Comparison of ENCODE assay signal across 10 cellular contexts in genomic region chr3:184567924-184568590, GRCh38. TPM values are rescaled to one million over a fixed set of nuclear protein-coding genes. Genes with fewer than 3 reads are reported as not detected.
DNase-seq lines count a peak whose midpoint lies in the region; ATAC-seq and TF ChIP-seq lines count a peak whose summit lies in the region.
"Had no signal": no experiment of that assay in that cellular context is flagged by ENCODE, and none has a peak within 500 bp of the region (broad histone marks: within the 10 kb centered on the region; RNA-seq: fewer than 3 reads in every experiment).

No MANE protein-coding gene starts in this region.

- peaks cover 33% of the 10 kb centered on the region for H3K79me2 ChIP-seq in trophoblast cell (ENCODE audit: control insufficient read depth, insufficient read depth, low read length, poor library complexity)

- WGBS in trophoblast cell (ENCODE audit: extremely low coverage, insufficient coverage, insufficient read length): no CpG with 5 or more reads among the region's 17 CpGs

- H3K27ac Mint-ChIP-seq in CD8-positive, alpha-beta T cell: no peak overlapping the region
- no peak overlapping the region for H3K27ac Mint-ChIP-seq in activated T-helper 1 cell treated with anti-CD3 and anti-CD28 coated beads, Interleukin-12 subunit alpha, Interleukin-12 subunit beta, Interleukin-2, Interleukin-4 antibody, amounts not matched to agents 30 ng/mL and 10 ng/mL and 1 ng/mL, durations not matched to agents 14 hours and 24 hours and 36 hours
- H3K27ac Mint-ChIP-seq: activated CD4-positive, alpha-beta T cell treated with anti-CD3 and anti-CD28 coated beads, Interleukin-2, amount 10 ng/mL, durations not matched to agents 24 days and 14 days had no signal

- no peak for DNase-seq in CD8-positive, alpha-beta T cell
- DNase-seq in SJSA1 (ENCODE audit: low read depth in 1 of 2, low spot score in 2 of 2): no peak
- no peak for DNase-seq in foreskin keratinocyte
- no peak for DNase-seq in trophoblast cell
- no peak for DNase-seq in NCI-H146 treated with DMSO at 0.1 percent for 48 hours (lab: John Stamatoyannopoulos, UW; ENCODE audit: unreplicated experiment)
- no peak for DNase-seq in activated T-helper 1 cell treated with anti-CD3 and anti-CD28 coated beads, Interleukin-12 subunit alpha, Interleukin-12 subunit beta, Interleukin-2, Interleukin-4 antibody, amounts not matched to agents 30 ng/mL and 10 ng/mL and 1 ng/mL, durations not matched to agents 14 hours and 24 hours and 36 hours (ENCODE audit: low spot score)
- no peak for DNase-seq in posterior vena cava (ENCODE audit: low spot score)
- DNase-seq: effector memory CD4-positive, alpha-beta T cell had no signal

- peak overlapping the region; percentile 89 for H4K91ac ChIP-seq in trophoblast cell (ENCODE audit: low read depth, low read length)

- intact Hi-C loops in CD8-positive, alpha-beta T cell (cut with DNase I, micrococcal nuclease): no loop called here
- intact Hi-C loops in activated T-helper 1 cell treated with anti-CD3 and anti-CD28 coated beads, Interleukin-12 subunit alpha, Interleukin-12 subunit beta, Interleukin-2, Interleukin-4 antibody, amounts not matched to agents 30 ng/mL and 10 ng/mL and 1 ng/mL, durations not matched to agents 14 hours and 24 hours and 36 hours (cut with micrococcal nuclease): loop anchor here (2.0 kb wide), 1 partner anchor 145 kb away; the partner anchor contains the start of gene MAGEF1
- intact Hi-C loops in posterior vena cava (cut with DNase I): loop anchor here in 1 of 2 donors (5.0 kb wide), 1 partner anchor 149 kb away; no protein-coding TSS in a partner anchor

- peak overlapping the region; percentile 71 for H3K4ac ChIP-seq in trophoblast cell (ENCODE audit: low read depth, low read length)

- no peak overlapping the region for H3K9ac ChIP-seq in trophoblast cell (ENCODE audit: low read length)

- no peak overlapping the region for H3K27ac ChIP-seq in CD8-positive, alpha-beta T cell (ENCODE audit: low read depth, low read length)
- peak overlapping the region; percentile 43; the same call in 1 of the 2 replicates for H3K27ac ChIP-seq in SJSA1
- peak overlapping the region; percentile 68 for H3K27ac ChIP-seq in foreskin keratinocyte
- peak overlapping the region; percentile 85 for H3K27ac ChIP-seq in trophoblast cell (ENCODE audit: low read depth, low read length)

- H3K4me3 Mint-ChIP-seq in CD8-positive, alpha-beta T cell: peak overlapping the region; percentile 65
- no peak overlapping the region for H3K4me3 Mint-ChIP-seq in activated T-helper 1 cell treated with anti-CD3 and anti-CD28 coated beads, Interleukin-12 subunit alpha, Interleukin-12 subunit beta, Interleukin-2, Interleukin-4 antibody, amounts not matched to agents 30 ng/mL and 10 ng/mL and 1 ng/mL, durations not matched to agents 14 hours and 24 hours and 36 hours

- H3K36me3 Mint-ChIP-seq in CD8-positive, alpha-beta T cell: no peaks in the 10 kb centered on the region
- H3K36me3 Mint-ChIP-seq in activated T-helper 1 cell treated with anti-CD3 and anti-CD28 coated beads, Interleukin-12 subunit alpha, Interleukin-12 subunit beta, Interleukin-2, Interleukin-4 antibody, amounts not matched to agents 30 ng/mL and 10 ng/mL and 1 ng/mL, durations not matched to agents 14 hours and 24 hours and 36 hours (ENCODE audit: low read depth): no peaks in the 10 kb centered on the region

- CTCF ChIA-PET in CD8-positive, alpha-beta T cell (lab: Charles Lee): interaction anchor here (1.9 kb wide), 1 partner anchor 209 kb away, joined by 10 read pairs; no protein-coding TSS in a partner anchor

- H2BK5ac ChIP-seq in trophoblast cell (ENCODE audit: low read depth, low read length, poor library complexity): peak overlapping the region; percentile 51

- peak overlapping the region; percentile 66 for H3K4me2 ChIP-seq in trophoblast cell (ENCODE audit: low read length)

- TF ChIP-seq CTCF in CD8-positive, alpha-beta T cell (IDR thresholded peaks at IDR 0.05): no peak
- TF ChIP-seq CTCF in foreskin keratinocyte (conservative IDR thresholded peaks at IDR 0.05): no peak

- POLR2A ChIA-PET in CD8-positive, alpha-beta T cell (lab: Charles Lee): no interaction called here

- H2AFZ ChIP-seq in trophoblast cell (ENCODE audit: insufficient read depth, low read length, poor library complexity): peak overlapping the region; percentile 51

- peak overlapping the region; percentile 68 for H2BK12ac ChIP-seq in trophoblast cell (ENCODE audit: low read length)

- peak overlapping the region; percentile 63 for H3K14ac ChIP-seq in trophoblast cell (ENCODE audit: low read length)

- H2BK120ac ChIP-seq in trophoblast cell (ENCODE audit: insufficient read depth, low read length, poor library complexity): peak overlapping the region; percentile 67

- H3K79me1 ChIP-seq in trophoblast cell (ENCODE audit: low read length): peaks cover 42% of the 10 kb centered on the region

- no peak overlapping the region for H4K12ac ChIP-seq in trophoblast cell (ENCODE audit: low read depth, low read length)

- H2AK5ac ChIP-seq in trophoblast cell (ENCODE audit: low read length): peak overlapping the region; percentile 53

- no peak overlapping the region for H3K23ac ChIP-seq in trophoblast cell (ENCODE audit: low read length)

- H3K27me3 Mint-ChIP-seq in CD8-positive, alpha-beta T cell (ENCODE audit: low read depth): peaks cover 42% of the 10 kb centered on the region
- H3K27me3 Mint-ChIP-seq in activated T-helper 1 cell treated with anti-CD3 and anti-CD28 coated beads, Interleukin-12 subunit alpha, Interleukin-12 subunit beta, Interleukin-2, Interleukin-4 antibody, amounts not matched to agents 30 ng/mL and 10 ng/mL and 1 ng/mL, durations not matched to agents 14 hours and 24 hours and 36 hours (ENCODE audit: insufficient read depth): peaks cover 66% of the 10 kb centered on the region

- ATAC-seq in CD8-positive, alpha-beta T cell: no peak
- ATAC-seq in foreskin keratinocyte (no peak), HG02973 (IDR thresholded peaks at IDR 0.05; ENCODE audit: unreplicated experiment) (no peak)

- peak overlapping the region; percentile 67 for H3K18ac ChIP-seq in trophoblast cell (ENCODE audit: low read length)

- peaks cover 6% of the 10 kb centered on the region for H3K27me3 ChIP-seq in CD8-positive, alpha-beta T cell (ENCODE audit: insufficient read depth, low read length)
- H3K27me3 ChIP-seq in SJSA1 (replicated peaks) (no peaks in the 10 kb centered on the region), foreskin keratinocyte (no peaks in the 10 kb centered on the region), trophoblast cell (ENCODE audit: insufficient read depth, low read length) (no peaks in the 10 kb centered on the region)

- no peak overlapping the region for H3K4me3 ChIP-seq in CD8-positive, alpha-beta T cell (ENCODE audit: low read depth, low read length)
- H3K4me3 ChIP-seq in SJSA1 (peak overlapping the region; percentile 45), trophoblast cell (ENCODE audit: low read depth, low read length) (no peak overlapping the region)

- H3K36me3 ChIP-seq in CD8-positive, alpha-beta T cell (ENCODE audit: insufficient read depth, low read length): no peaks in the 10 kb centered on the region
- H3K36me3 ChIP-seq in SJSA1 (no peaks in the 10 kb centered on the region), trophoblast cell (ENCODE audit: control insufficient read depth in 1 of 2, insufficient read depth in 2 of 2, low read length in 2 of 2) (peaks cover 9% of the 10 kb centered on the region in 2 experiments)

- peaks cover 5% of the 10 kb centered on the region for H3K4me1 ChIP-seq in CD8-positive, alpha-beta T cell (ENCODE audit: insufficient read depth, low read length)
- H3K4me1 ChIP-seq in SJSA1 (replicated peaks) (peaks cover 37% of the 10 kb centered on the region), foreskin keratinocyte (peaks cover 34% of the 10 kb centered on the region), trophoblast cell (ENCODE audit: control insufficient read depth in 1 of 2, insufficient read depth in 2 of 2, low read length in 2 of 2) (peaks cover 55 to 65% of the 10 kb centered on the region in 2 experiments)

- no peaks in the 10 kb centered on the region for H3K9me3 Mint-ChIP-seq in CD8-positive, alpha-beta T cell
- no peaks in the 10 kb centered on the region for H3K9me3 Mint-ChIP-seq in activated T-helper 1 cell treated with anti-CD3 and anti-CD28 coated beads, Interleukin-12 subunit alpha, Interleukin-12 subunit beta, Interleukin-2, Interleukin-4 antibody, amounts not matched to agents 30 ng/mL and 10 ng/mL and 1 ng/mL, durations not matched to agents 14 hours and 24 hours and 36 hours
- H3K9me3 Mint-ChIP-seq: activated CD4-positive, alpha-beta T cell treated with anti-CD3 and anti-CD28 coated beads, Interleukin-2, amount 10 ng/mL, durations not matched to agents 24 days and 14 days had no signal

- H3K9me3 ChIP-seq in CD8-positive, alpha-beta T cell (ENCODE audit: low read length): no peaks in the 10 kb centered on the region
- H3K9me3 ChIP-seq in SJSA1 (replicated peaks) (no peaks in the 10 kb centered on the region), trophoblast cell (ENCODE audit: insufficient read depth, low read depth, low read length) (no peaks in the 10 kb centered on the region)

- H3K4me1 Mint-ChIP-seq in CD8-positive, alpha-beta T cell (ENCODE audit: low read depth): peaks cover 12% of the 10 kb centered on the region
- H3K4me1 Mint-ChIP-seq in activated T-helper 1 cell treated with anti-CD3 and anti-CD28 coated beads, Interleukin-12 subunit alpha, Interleukin-12 subunit beta, Interleukin-2, Interleukin-4 antibody, amounts not matched to agents 30 ng/mL and 10 ng/mL and 1 ng/mL, durations not matched to agents 14 hours and 24 hours and 36 hours (ENCODE audit: low read depth): no peaks in the 10 kb centered on the region

- peak overlapping the region; percentile 68 for H4K8ac ChIP-seq in trophoblast cell (ENCODE audit: low read depth, low read length)

RNA-seq across cellular contexts. Expression of gene EPHB3, which starts 6.5 kb away (rescaled TPM):
- total RNA-seq in CD8-positive, alpha-beta T cell: not detected
- 2.9 and 4.1 TPM in 2 replicates for total RNA-seq in SJSA1 (2014; rRNA removed; shearing (Covaris generic))
- total RNA-seq in foreskin keratinocyte (5.2 and 10.8 TPM in 2 replicates), posterior vena cava (10 to 100 TPM in 1 of 2 donors, 1 to 10 TPM in 1; 6.9 to 10.8 TPM)
- 4.3 and 6.5 TPM in 2 replicates for polyA plus RNA-seq in foreskin keratinocyte
- polyA plus RNA-seq in trophoblast cell (2013): 11.1 and 12.0 TPM in 2 replicates
- total RNA-seq in activated T-helper 1 cell treated with anti-CD3 and anti-CD28 coated beads, Interleukin-12 subunit alpha, Interleukin-12 subunit beta, Interleukin-2, Interleukin-4 antibody, amounts not matched to agents 30 ng/mL and 10 ng/mL and 1 ng/mL, durations not matched to agents 14 hours and 24 hours and 36 hours: 0.31 TPM in 1 of 2 replicates, not detected in the other
